9 cellular contexts compared by ENCODE assay signal in genomic region chr17:76772842-76773521, GRCh38. TPM values are rescaled to one million over a fixed set of nuclear protein-coding genes. Genes with fewer than 3 reads are reported as not detected.
A peak's percentile ranks its signal among the peaks of the same experiment; 100 is the strongest.
DNase-seq lines count a peak whose midpoint lies in the region; ATAC-seq and TF ChIP-seq lines count a peak whose summit lies in the region.
"Had no signal": no experiment of that assay in that cellular context is flagged by ENCODE, and none has a peak within 500 bp of the region (broad histone marks: within the 10 kb centered on the region; RNA-seq: fewer than 3 reads in every experiment).

No MANE protein-coding gene starts in this region.

- CTCF ChIA-PET in activated CD4-positive, alpha-beta memory T cell treated with anti-CD3 and anti-CD28 coated beads for 36 hours (lab: Charles Lee), result interaction anchor here (0.7 to 1.5 kb wide), 4 partner anchors 20 to 46 kb away, joined by 3 to 5 read pairs (median 4); no protein-coding TSS in a partner anchor

- no peak overlapping the region for H2AFZ ChIP-seq in smooth muscle cell (ENCODE audit: low read depth)

- no peaks in the 10 kb centered on the region for H3K27me3 ChIP-seq in smooth muscle cell (ENCODE audit: low read depth)
- H3K27me3 ChIP-seq: gastrocnemius medialis had no signal

- no peaks in the 10 kb centered on the region for H3K9me3 ChIP-seq in smooth muscle cell (replicated peaks; ENCODE audit: low read depth)
- H3K9me3 ChIP-seq: gastrocnemius medialis had no signal

- ATAC-seq in GM18870 (IDR thresholded peaks at IDR 0.05; ENCODE audit: unreplicated experiment) (no peak), HG02798 (IDR thresholded peaks at IDR 0.05; ENCODE audit: poor library complexity, unreplicated experiment) (no peak)

- H4K20me1 ChIP-seq in smooth muscle cell (ENCODE audit: low read depth), result no peaks in the 10 kb centered on the region

- H3K4me1 ChIP-seq in smooth muscle cell (ENCODE audit: low read depth), result no peaks in the 10 kb centered on the region
- H3K4me1 ChIP-seq: gastrocnemius medialis had no signal

- peak overlapping the region; percentile 67 for H3K4me3 Mint-ChIP-seq in activated CD4-positive, alpha-beta memory T cell treated with anti-CD3 and anti-CD28 coated beads for 36 hours

- peak overlapping the region; percentile 72 for H3K4me2 ChIP-seq in smooth muscle cell

- peaks cover 8% of the 10 kb centered on the region for H3K36me3 ChIP-seq in smooth muscle cell (ENCODE audit: low read depth)

- H3K4me1 Mint-ChIP-seq in activated CD4-positive, alpha-beta memory T cell treated with anti-CD3 and anti-CD28 coated beads for 36 hours (ENCODE audit: low read depth), result peaks cover 23% of the 10 kb centered on the region

- 4% methylated on average over 6 of the region's 6 CpGs for WGBS in smooth muscle cell (ENCODE audit: low lambda C conversion rate)

- H3F3A ChIP-seq in smooth muscle cell (ENCODE audit: low read depth), result peaks cover 18% of the 10 kb centered on the region

- no peaks in the 10 kb centered on the region for H3K9me3 Mint-ChIP-seq in activated CD4-positive, alpha-beta memory T cell treated with anti-CD3 and anti-CD28 coated beads for 36 hours

- no peak for TF ChIP-seq CTCF in NB4 (IDR thresholded peaks at IDR 0.05; ENCODE audit: low read depth, low read length)
- TF ChIP-seq CTCF in smooth muscle cell (IDR thresholded peaks at IDR 0.05; ENCODE audit: borderline replicate concordance, insufficient read depth, poor library complexity, severe bottlenecking), result no peak

- peaks cover 29% of the 10 kb centered on the region for H3K36me3 Mint-ChIP-seq in activated CD4-positive, alpha-beta memory T cell treated with anti-CD3 and anti-CD28 coated beads for 36 hours

- no peaks in the 10 kb centered on the region for H3K27me3 Mint-ChIP-seq in activated CD4-positive, alpha-beta memory T cell treated with anti-CD3 and anti-CD28 coated beads for 36 hours

- H3K4me3 ChIP-seq in NB4 (ENCODE audit: low read depth, low read length) (peak overlapping the region; percentile 1), smooth muscle cell (peak overlapping the region; percentile 33)
- H3K4me3 ChIP-seq: gastrocnemius medialis had no signal

- POLR2A ChIA-PET in activated CD4-positive, alpha-beta memory T cell treated with anti-CD3 and anti-CD28 coated beads for 36 hours (lab: Charles Lee), result interaction anchor here (0.7 to 2.8 kb wide), 4 partner anchors 20 to 40 kb away, joined by 3 to 9 read pairs (median 5); partner anchors contain the start of genes MFSD11 and SRSF2

- peak overlapping the region; percentile 93 for H3K27ac ChIP-seq in smooth muscle cell (ENCODE audit: low read depth)

- DNase-seq in AG08396 (ENCODE audit: low spot score) (peak; percentile 41), NB4 (ENCODE audit: low read depth) (peak; percentile 83), erythroblast (lab: John Stamatoyannopoulos, UW) (peak; percentile 16 to 18), smooth muscle cell (lab: John Stamatoyannopoulos, UW; ENCODE audit: unreplicated experiment) (peak; percentile 23), occipital lobe (lab: John Stamatoyannopoulos, UW) (no peak)
- DNase-seq in activated CD4-positive, alpha-beta memory T cell treated with anti-CD3 and anti-CD28 coated beads for 36 hours, result peak; percentile 71
- DNase-seq: gastrocnemius medialis had no signal

- intact Hi-C loops in activated CD4-positive, alpha-beta memory T cell treated with anti-CD3 and anti-CD28 coated beads for 36 hours (cut with micrococcal nuclease), result loop anchor here (1.0 kb wide), 3 partner anchors 20 to 47 kb away; partner anchors contain the start of genes JMJD6, METTL23 and SRSF2

- peak overlapping the region; percentile 76 for H3K9ac ChIP-seq in smooth muscle cell (ENCODE audit: low read depth)

- TF ChIP-seq POLR2A in NB4 (IDR thresholded peaks at IDR 0.05; ENCODE audit: extremely low read depth, insufficient read length), result no peak
- no peak for TF ChIP-seq POLR2A in erythroblast (IDR thresholded peaks at IDR 0.05; ENCODE audit: low read length)

- H3K27ac Mint-ChIP-seq in activated CD4-positive, alpha-beta memory T cell treated with anti-CD3 and anti-CD28 coated beads for 36 hours, result peak overlapping the region; percentile 92

- H3K79me2 ChIP-seq in smooth muscle cell (ENCODE audit: low read depth), result peaks cover 8% of the 10 kb centered on the region

RNA-seq across cellular contexts. Expression of gene MFSD11, which starts 35.1 kb away (rescaled TPM):
- 10 to 100 TPM; 17.5 to 18.3 TPM for total RNA-seq in activated CD4-positive, alpha-beta memory T cell treated with anti-CD3 and anti-CD28 coated beads for 36 hours
- total RNA-seq in smooth muscle cell (56.6 and 58.6 TPM in 2 replicates), occipital lobe (61.3 TPM)
- 28.1 and 31.9 TPM in 2 replicates for polyA plus RNA-seq in smooth muscle cell

RNA-seq across cellular contexts. Expression of gene SRSF2, which starts 35.9 kb away (rescaled TPM):
- 100 to 1,000 TPM; 299 TPM for total RNA-seq in activated CD4-positive, alpha-beta memory T cell treated with anti-CD3 and anti-CD28 coated beads for 36 hours
- total RNA-seq in smooth muscle cell (166 and 182 TPM in 2 replicates), occipital lobe (87.7 TPM)
- polyA plus RNA-seq in smooth muscle cell, result 109 and 110 TPM in 2 replicates

RNA-seq across cellular contexts. Expression of gene METTL23, which starts 46.3 kb away (rescaled TPM):
- total RNA-seq in activated CD4-positive, alpha-beta memory T cell treated with anti-CD3 and anti-CD28 coated beads for 36 hours, result 10 to 100 TPM; 29.1 to 29.2 TPM
- total RNA-seq in smooth muscle cell (28.2 and 32.5 TPM in 2 replicates), occipital lobe (17.8 TPM)
- 46.2 and 47.1 TPM in 2 replicates for polyA plus RNA-seq in smooth muscle cell

RNA-seq across cellular contexts. Expression of gene JMJD6, which starts 46.6 kb away (rescaled TPM):
- 10 to 100 TPM; 53.4 to 56.6 TPM for total RNA-seq in activated CD4-positive, alpha-beta memory T cell treated with anti-CD3 and anti-CD28 coated beads for 36 hours
- 32.0 and 32.7 TPM in 2 replicates for total RNA-seq in smooth muscle cell
- 52.3 and 54.7 TPM in 2 replicates for polyA plus RNA-seq in smooth muscle cell
- 20.0 TPM for total RNA-seq in occipital lobe
